ENCODE assay signal across 1 cellular context in the genomic region with DNA sequence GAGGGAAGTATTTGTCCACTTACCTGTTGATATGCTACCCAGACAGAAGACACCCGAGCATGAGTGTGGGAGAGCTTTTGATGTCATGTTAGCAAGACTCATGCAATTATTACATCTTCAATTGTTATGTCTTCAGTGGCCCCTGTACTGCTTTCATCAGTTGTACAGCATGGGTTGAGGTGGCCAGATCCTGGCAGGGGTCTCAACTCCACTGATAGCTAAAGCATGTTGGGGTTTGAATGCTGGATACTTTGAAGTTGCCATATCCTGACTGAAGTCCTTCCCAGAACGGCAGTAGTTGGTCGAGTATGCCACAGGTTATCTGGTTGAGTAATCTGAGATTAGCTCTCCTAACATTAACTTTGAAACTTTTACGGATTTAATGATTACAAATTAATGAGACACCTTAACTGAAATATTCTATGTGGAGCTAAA.
TF ChIP-seq lines count a peak whose summit lies in the region.

No MANE protein-coding gene starts in this region.

TF ChIP-seq in IMR-90, 13 proteins besides CTCF, POLR2A, EP300 and RAD21:
- TF ChIP-seq ELK1 (IDR thresholded peaks at IDR 0.05; ENCODE audit: borderline replicate concordance, low read depth, low read length) (no peak), CHD1 (IDR thresholded peaks at IDR 0.05; ENCODE audit: low read depth, low read length) (no peak), MAZ (IDR thresholded peaks at IDR 0.05; ENCODE audit: borderline replicate concordance, low read depth, low read length) (no peak), SMC3 (IDR thresholded peaks at IDR 0.05; ENCODE audit: low read depth, low read length) (no peak)
